8 cellular contexts compared by ENCODE assay signal in genomic region chr11:65112551-65113360, GRCh38. TPM values are rescaled to one million over a fixed set of nuclear protein-coding genes. Genes with fewer than 3 reads are reported as not detected.
A peak's percentile ranks its signal among the peaks of the same experiment; 100 is the strongest.
DNase-seq lines count a peak whose midpoint lies in the region; ATAC-seq and TF ChIP-seq lines count a peak whose summit lies in the region.

No MANE protein-coding gene starts in this region.

- H3K27me3 ChIP-seq in CD8-positive, alpha-beta T cell (ENCODE audit: insufficient read depth, low read length), result no peaks in the 10 kb centered on the region
- no peaks in the 10 kb centered on the region for H3K27me3 ChIP-seq in naive thymus-derived CD4-positive, alpha-beta T cell (ENCODE audit: control insufficient read depth in 2 of 2, insufficient read depth in 2 of 2, low read length in 2 of 2)
- H3K27me3 ChIP-seq in stomach, result peaks cover 0 to 4% (median 0%) of the 10 kb centered on the region in 3 donors

- peak; percentile 55 to 86 (median 75) for DNase-seq in CD8-positive, alpha-beta T cell
- DNase-seq in NCI-H226, result peak; percentile 51
- peak; percentile 91 for DNase-seq in activated CD8-positive, alpha-beta memory T cell treated with anti-CD3 and anti-CD28 coated beads, Interleukin-2, amount 50 U/mL, for 48 hours
- no peak for DNase-seq in epithelial cell of proximal tubule (ENCODE audit: low read depth)
- peak; percentile 67 to 88 (median 81) for DNase-seq in naive thymus-derived CD4-positive, alpha-beta T cell
- DNase-seq in stomach, result peak; percentile 75

- TF ChIP-seq EP300 in stomach (IDR thresholded peaks at IDR 0.05), result no peak

- POLR2A ChIA-PET in CD8-positive, alpha-beta T cell (lab: Charles Lee), result interaction anchor here (0.7 to 3.5 kb wide), 7 partner anchors 9 to 310 kb away, joined by 3 to 41 read pairs (median 5); partner anchors contain the start of genes CAPN1, FAU, MRPL49 and NEAT1
- POLR2A ChIA-PET in naive thymus-derived CD4-positive, alpha-beta T cell (lab: Charles Lee), result interaction anchor here (0.6 to 7.5 kb wide), 14 partner anchors 9 to 967 kb away, joined by 3 to 98 read pairs (median 4); partner anchors contain the start of genes CAPN1, CDCA5, FAU and MRPL49

- H3K9me3 Mint-ChIP-seq in CD8-positive, alpha-beta T cell, result no peaks in the 10 kb centered on the region
- H3K9me3 Mint-ChIP-seq in naive thymus-derived CD4-positive, alpha-beta T cell, result no peaks in the 10 kb centered on the region

- peaks cover 10% of the 10 kb centered on the region for H3K36me3 ChIP-seq in CD8-positive, alpha-beta T cell (ENCODE audit: insufficient read depth, low read length)
- H3K36me3 ChIP-seq in naive thymus-derived CD4-positive, alpha-beta T cell (ENCODE audit: control insufficient read depth in 2 of 3, insufficient read depth in 3 of 3, low read length in 3 of 3), result peaks cover 0 to 29% (median 0%) of the 10 kb centered on the region in 3 experiments
- peaks cover 21 to 34% (median 29%) of the 10 kb centered on the region in 4 donors for H3K36me3 ChIP-seq in stomach

- intact Hi-C loops in CD8-positive, alpha-beta T cell (cut with DNase I, micrococcal nuclease), result loop anchor here (1.0 to 10.0 kb wide), 6 partner anchors 16 to 395 kb away; partner anchors contain the start of genes CDC42BPG (in 1 of the 2), POLA2 (in 1 of the 2), SAC3D1 (in 1 of the 2) and SF1 (in 1 of the 2)
- intact Hi-C loops in naive thymus-derived CD4-positive, alpha-beta T cell (cut with micrococcal nuclease), result loop anchor here (1.0 to 10.0 kb wide), 5 partner anchors 70 to 400 kb away; partner anchors contain the start of genes ATG2A (in 1 of the 2), CDC42EP2 (in 1 of the 2), RASGRP2 (in 1 of the 2) and SAC3D1 (in 1 of the 2)
- intact Hi-C loops in stomach (cut with DNase I; ENCODE audit: low total_unique reads), result no loop called here

- TF ChIP-seq POLR2A in stomach (IDR thresholded peaks at IDR 0.05), result no peak

- peak overlapping the region; percentile 86 for H3K4me3 Mint-ChIP-seq in CD8-positive, alpha-beta T cell
- H3K4me3 Mint-ChIP-seq in naive thymus-derived CD4-positive, alpha-beta T cell, result peak overlapping the region; percentile 83 to 97 (median 89)

- peak overlapping the region; percentile 91 for H3K27ac Mint-ChIP-seq in CD8-positive, alpha-beta T cell
- H3K27ac Mint-ChIP-seq in naive thymus-derived CD4-positive, alpha-beta T cell, result peak overlapping the region; percentile 76 to 100 (median 84)

- peak; percentile 75 for TF ChIP-seq CTCF in CD8-positive, alpha-beta T cell (IDR thresholded peaks at IDR 0.05)
- TF ChIP-seq CTCF in epithelial cell of proximal tubule (conservative IDR thresholded peaks at IDR 0.05; ENCODE audit: low read depth, low read length), result peak; percentile 81
- peak in 5 of 7 experiments; percentile 44 to 95 (median 85) for TF ChIP-seq CTCF in stomach (IDR thresholded peaks at IDR 0.05)

- peaks cover 48% of the 10 kb centered on the region for H3K4me1 ChIP-seq in CD8-positive, alpha-beta T cell (ENCODE audit: insufficient read depth, low read length)
- H3K4me1 ChIP-seq in naive thymus-derived CD4-positive, alpha-beta T cell (ENCODE audit: control insufficient read depth in 2 of 2, insufficient read depth in 2 of 2, low read length in 2 of 2), result peaks cover 33 to 36% of the 10 kb centered on the region in 2 donors
- peaks cover 46 to 76% (median 69%) of the 10 kb centered on the region in 4 donors for H3K4me1 ChIP-seq in stomach

- peaks cover 41% of the 10 kb centered on the region for H3K4me1 Mint-ChIP-seq in CD8-positive, alpha-beta T cell (ENCODE audit: low read depth)
- H3K4me1 Mint-ChIP-seq in naive thymus-derived CD4-positive, alpha-beta T cell, result peaks cover 17 to 55% (median 38%) of the 10 kb centered on the region in 7 donors

- H3K36me3 Mint-ChIP-seq in CD8-positive, alpha-beta T cell, result peaks cover 16% of the 10 kb centered on the region
- H3K36me3 Mint-ChIP-seq in naive thymus-derived CD4-positive, alpha-beta T cell, result peaks cover 0 to 5% (median 3%) of the 10 kb centered on the region in 5 donors

- H3K4me3 ChIP-seq in CD8-positive, alpha-beta T cell (ENCODE audit: low read depth, low read length), result peak overlapping the region; percentile 84
- peak overlapping the region; percentile 82 for H3K4me3 ChIP-seq in epithelial cell of proximal tubule (ENCODE audit: low read depth, low read length)
- H3K4me3 ChIP-seq in naive thymus-derived CD4-positive, alpha-beta T cell (ENCODE audit: low read length), result peak overlapping the region; percentile 83
- H3K4me3 ChIP-seq in stomach, result peak overlapping the region; percentile 55 to 57 (median 57)

- no peaks in the 10 kb centered on the region for H3K27me3 Mint-ChIP-seq in CD8-positive, alpha-beta T cell (ENCODE audit: low read depth)
- H3K27me3 Mint-ChIP-seq in naive thymus-derived CD4-positive, alpha-beta T cell, result no peaks in the 10 kb centered on the region

- ATAC-seq in CD8-positive, alpha-beta T cell, result peak; percentile 49
- peak; percentile 38 for ATAC-seq in GM21447 (IDR thresholded peaks at IDR 0.05; ENCODE audit: unreplicated experiment)
- ATAC-seq in naive thymus-derived CD4-positive, alpha-beta T cell, result peak; percentile 69
- ATAC-seq in GM18519 (IDR thresholded peaks at IDR 0.05; ENCODE audit: low FRiP score, unreplicated experiment), result no peak

- H3K9me3 ChIP-seq in CD8-positive, alpha-beta T cell (ENCODE audit: low read length), result no peaks in the 10 kb centered on the region
- no peaks in the 10 kb centered on the region for H3K9me3 ChIP-seq in naive thymus-derived CD4-positive, alpha-beta T cell (ENCODE audit: control insufficient read depth in 2 of 3, low read length in 3 of 3)
- H3K9me3 ChIP-seq in stomach, result no peaks in the 10 kb centered on the region

- 1 to 3% (median 1%) methylated on average over 15 to 57 of the region's 57 CpGs for WGBS in stomach, 5 donors

- peak overlapping the region; percentile 67 for H3K27ac ChIP-seq in CD8-positive, alpha-beta T cell (ENCODE audit: low read depth, low read length)
- H3K27ac ChIP-seq in naive thymus-derived CD4-positive, alpha-beta T cell (ENCODE audit: low read depth, low read length), result peak overlapping the region; percentile 74
- peak overlapping the region; percentile 71 to 84 (median 76) for H3K27ac ChIP-seq in stomach

- CTCF ChIA-PET in CD8-positive, alpha-beta T cell (lab: Charles Lee), result interaction anchor here (0.6 to 11.8 kb wide), 15 partner anchors 8 to 307 kb away, joined by 3 to 84 read pairs (median 4); partner anchors contain the start of genes ARL2, CDC42BPG, FAU and SYVN1
- CTCF ChIA-PET in naive thymus-derived CD4-positive, alpha-beta T cell (lab: Charles Lee), result interaction anchor here (0.7 to 4.1 kb wide), 3 partner anchors 8 to 30 kb away, joined by 3 to 48 read pairs (median 3); partner anchors contain the start of genes FAU and MRPL49

RNA-seq across cellular contexts. Expression of gene TM7SF2, which starts 1.1 kb away (rescaled TPM):
- 10 to 100 TPM; 20.7 to 23.8 TPM for total RNA-seq in CD8-positive, alpha-beta T cell
- 32.9 and 52.5 TPM in 2 replicates for total RNA-seq in epithelial cell of proximal tubule
- total RNA-seq in naive thymus-derived CD4-positive, alpha-beta T cell, result 10 to 100 TPM; 21.6 to 37.8 (median 30.8) TPM
- 10 to 100 TPM; 15.0 to 21.1 TPM for polyA plus RNA-seq in naive thymus-derived CD4-positive, alpha-beta T cell
- total RNA-seq in stomach, result 100 to 1,000 TPM in 1 of 5 donors, 10 to 100 TPM in 3, 1 to 10 TPM in 1; 7.6 to 118 (median 19.6) TPM
- 10 to 100 TPM; 38.6 to 65.2 (median 51.9) TPM for polyA plus RNA-seq in stomach

RNA-seq across cellular contexts. Expression of gene ZNHIT2, which starts 4.7 kb away (rescaled TPM):
- 1 to 10 TPM; 8.9 to 9.3 TPM for total RNA-seq in CD8-positive, alpha-beta T cell
- total RNA-seq in epithelial cell of proximal tubule, result 31.9 and 37.1 TPM in 2 replicates
- total RNA-seq in naive thymus-derived CD4-positive, alpha-beta T cell, result 10 to 100 TPM in 4 of 5 experiments, 1 to 10 TPM in 1; 9.9 to 18.2 (median 11.3) TPM
- 10 to 100 TPM; 29.9 to 35.6 TPM for polyA plus RNA-seq in naive thymus-derived CD4-positive, alpha-beta T cell
- 100 to 1,000 TPM in 1 of 5 donors, 10 to 100 TPM in 1, 1 to 10 TPM in 2, not detected in 1; 2.4 to 130 (median 39.9) TPM for total RNA-seq in stomach
- polyA plus RNA-seq in stomach, result 10 to 100 TPM; 18.0 to 20.0 (median 18.9) TPM

RNA-seq across cellular contexts. Expression of gene FAU, which starts 9.2 kb away (rescaled TPM):
- 1,000 to 10,000 TPM; 1,787 to 1,833 TPM for total RNA-seq in CD8-positive, alpha-beta T cell
- total RNA-seq in epithelial cell of proximal tubule (535 and 1,041 TPM in 2 replicates), stomach (1,000 to 10,000 TPM in 1 of 5 donors, 100 to 1,000 TPM in 4; 456 to 1,872 (median 566) TPM)
- 1,000 to 10,000 TPM; 1,053 to 1,849 (median 1,722) TPM for total RNA-seq in naive thymus-derived CD4-positive, alpha-beta T cell
- polyA plus RNA-seq in naive thymus-derived CD4-positive, alpha-beta T cell, result 1,000 to 10,000 TPM; 1,055 to 1,372 TPM
- 1,000 to 10,000 TPM; 1,111 to 1,352 (median 1,208) TPM for polyA plus RNA-seq in stomach

RNA-seq across cellular contexts. Expression of gene MRPL49, which starts 9.4 kb away (rescaled TPM):
- 10 to 100 TPM; 61.3 to 62.7 TPM for total RNA-seq in CD8-positive, alpha-beta T cell
- total RNA-seq in epithelial cell of proximal tubule, result 77.5 and 126 TPM in 2 replicates
- 10 to 100 TPM; 38.1 to 65.5 (median 51.9) TPM for total RNA-seq in naive thymus-derived CD4-positive, alpha-beta T cell
- 100 to 1,000 TPM in 1 of 2 donors, 10 to 100 TPM in 1; 93.7 to 102 TPM for polyA plus RNA-seq in naive thymus-derived CD4-positive, alpha-beta T cell
- 10 to 100 TPM; 22.8 to 75.9 (median 33.0) TPM for total RNA-seq in stomach
- polyA plus RNA-seq in stomach, result 10 to 100 TPM; 36.0 to 69.8 (median 39.9) TPM

RNA-seq across cellular contexts. Expression of gene VPS51, which starts 16.7 kb away (rescaled TPM):
- total RNA-seq in CD8-positive, alpha-beta T cell, result 100 to 1,000 TPM; 221 to 263 TPM
- total RNA-seq in epithelial cell of proximal tubule, result 227 and 342 TPM in 2 replicates
- total RNA-seq in naive thymus-derived CD4-positive, alpha-beta T cell, result 100 to 1,000 TPM; 159 to 269 (median 256) TPM
- 100 to 1,000 TPM; 106 to 130 TPM for polyA plus RNA-seq in naive thymus-derived CD4-positive, alpha-beta T cell
- total RNA-seq in stomach, result 1,000 to 10,000 TPM in 1 of 5 donors, 100 to 1,000 TPM in 4; 174 to 2,272 (median 234) TPM
- 100 to 1,000 TPM; 124 to 135 (median 128) TPM for polyA plus RNA-seq in stomach
